Comparison of ENCODE assay signal across 20 cellular contexts in genomic region chr14:83798421-83798820, GRCh38.
DNase-seq lines count a peak whose midpoint lies in the region; ATAC-seq and TF ChIP-seq lines count a peak whose summit lies in the region.
"Had no signal": no experiment of that assay in that cellular context is flagged by ENCODE, and none has a peak within 500 bp of the region (broad histone marks: within the 10 kb centered on the region; RNA-seq: fewer than 3 reads in every experiment).

No MANE protein-coding gene starts in this region.

- H3K4me2 ChIP-seq in IMR-90 (ENCODE audit: low read depth, low read length), result no peak overlapping the region
- H3K4me2 ChIP-seq: GM23338 had no signal

- TF ChIP-seq POLR2A in IMR-90 (IDR thresholded peaks at IDR 0.05; ENCODE audit: low read depth, low read length), result no peak

- no peak overlapping the region for H4K91ac ChIP-seq in IMR-90 (ENCODE audit: insufficient read depth, low read depth, low read length)

- no peak overlapping the region for H3K27ac ChIP-seq in IMR-90 (ENCODE audit: insufficient read depth, low read length)

- H2BK15ac ChIP-seq in IMR-90 (ENCODE audit: low read depth, low read length), result no peak overlapping the region

- H4K8ac ChIP-seq in IMR-90 (ENCODE audit: low read depth in 2 of 2, low read length in 2 of 2), result no peak overlapping the region

- TF ChIP-seq RAD21 in IMR-90 (IDR thresholded peaks at IDR 0.05; ENCODE audit: low read length), result no peak

- H3K4me3 ChIP-seq in IMR-90 (ENCODE audit: insufficient read depth, low read depth, low read length), result no peak overlapping the region
- no peak overlapping the region for H3K4me3 ChIP-seq in epithelial cell of proximal tubule (ENCODE audit: low read depth, low read length)
- H3K4me3 ChIP-seq: GM23338 had no signal

- no peaks in the 10 kb centered on the region for H3K27me3 ChIP-seq in IMR-90 (ENCODE audit: control insufficient read depth, insufficient read depth, low read length)
- H3K27me3 ChIP-seq: BE2C had no signal

- no peak overlapping the region for H3K23ac ChIP-seq in IMR-90 (ENCODE audit: low read depth, low read length)

- H3K9ac ChIP-seq in IMR-90 (ENCODE audit: low read depth, low read length), result no peak overlapping the region

- DNase-seq in IMR-90 (no peak), epithelial cell of proximal tubule (ENCODE audit: low read depth) (peak; percentile 61), kidney tubule cell (ENCODE audit: low spot score) (peak; percentile 72), renal cortical epithelial cell (ENCODE audit: low read depth) (peak; percentile 77)
- no peak for DNase-seq in activated CD8-positive, alpha-beta memory T cell treated with anti-CD3 and anti-CD28 coated beads, Interleukin-2, amount 50 U/mL, for 4 hours
- DNase-seq: BE2C; C1 segment of cervical spinal cord; Caco-2; CD4-positive, CD25-positive, alpha-beta regulatory T cell; CD8-positive, alpha-beta memory T cell; DMS153; DMS79; GDM1; H7; KG1 had no signal

- dilution Hi-C loops in IMR-90 (cut with HindIII; ENCODE audit: low sequenced_read_pairs, unreplicated experiment), result no loop called here

- POLR2A ChIA-PET in IMR-90 (lab: Charles Lee; ENCODE audit: unreplicated experiment), result no interaction called here

- no peak overlapping the region for H3K4ac ChIP-seq in IMR-90 (ENCODE audit: low read depth, low read length)

- no TSS peak for BruUV-seq in IMR-90 (replicated peaks; lab: Mats Ljungman, UMichigan)

- no peaks in the 10 kb centered on the region for H3K4me1 ChIP-seq in IMR-90 (ENCODE audit: control insufficient read depth, insufficient read depth, low read length)
- H3K4me1 ChIP-seq: BE2C, Caco-2 had no signal

- in situ Hi-C loops in IMR-90 (cut with MboI; ENCODE audit: low sequenced_read_pairs), result no loop called here

- ATAC-seq in IMR-90 (ENCODE audit: low read depth) (no peak), esophagus mucosa (no peak), GM21717 (IDR thresholded peaks at IDR 0.05; ENCODE audit: unreplicated experiment) (no peak)
- ATAC-seq: GM23338, HCT116, HepG2 had no signal

- no peak overlapping the region for H3K18ac ChIP-seq in IMR-90 (ENCODE audit: low read depth, low read length)

- H3K56ac ChIP-seq in IMR-90 (ENCODE audit: extremely low read depth, insufficient read depth, low read length), result no peak overlapping the region

- no peaks in the 10 kb centered on the region for H3K79me1 ChIP-seq in IMR-90 (ENCODE audit: low read depth in 1 of 2, low read length in 2 of 2)

- intact Hi-C loops in IMR-90 (cut with micrococcal nuclease), result no loop called here

- CTCF ChIA-PET in IMR-90 (lab: Yijun Ruan, JAX), result interaction anchor here (0.8 kb wide), 1 partner anchor 57 kb away, joined by 4 read pairs; no protein-coding TSS in a partner anchor

- no peak overlapping the region for H2BK5ac ChIP-seq in IMR-90 (ENCODE audit: low read depth, low read length, poor library complexity, severe bottlenecking)

- no peaks in the 10 kb centered on the region for H3K36me3 ChIP-seq in IMR-90 (ENCODE audit: control insufficient read depth, insufficient read depth, low read length)
- H3K36me3 ChIP-seq: BE2C had no signal

- no peaks in the 10 kb centered on the region for H3K9me1 ChIP-seq in IMR-90 (ENCODE audit: insufficient read depth, low read length)

- H2AK5ac ChIP-seq in IMR-90 (ENCODE audit: low read depth, low read length), result no peak overlapping the region

- no peak overlapping the region for H4K5ac ChIP-seq in IMR-90 (ENCODE audit: low read depth, low read length)

- H2AK9ac ChIP-seq in IMR-90 (replicated peaks; ENCODE audit: low read depth, low read length, poor library complexity), result no peak overlapping the region

- TF ChIP-seq CTCF in IMR-90 (conservative IDR thresholded peaks at IDR 0.05; ENCODE audit: low read depth, low read length) (no peak), epithelial cell of proximal tubule (conservative IDR thresholded peaks at IDR 0.05; ENCODE audit: low read depth, low read length) (no peak)

- WGBS in IMR-90 (ENCODE audit: extremely low coverage in 2 of 2, insufficient read length in 1 of 2), 2 experiments, result no CpG with 5 or more reads among the region's 2 CpGs

- no peak overlapping the region for H3K14ac ChIP-seq in IMR-90 (replicated peaks; ENCODE audit: low read depth, low read length)

- H4K20me1 ChIP-seq in IMR-90 (ENCODE audit: insufficient read depth, low read length), result no peaks in the 10 kb centered on the region

- H3K9me3 ChIP-seq in IMR-90 (ENCODE audit: control insufficient read depth, insufficient read depth, low read length), result no peaks in the 10 kb centered on the region
- H3K9me3 ChIP-seq: BE2C had no signal

- peak overlapping the region; percentile 44 for H2AFZ ChIP-seq in IMR-90 (replicated peaks; ENCODE audit: low read length, poor library complexity)
- H2AFZ ChIP-seq: GM23338 had no signal

- no peak overlapping the region for H2BK120ac ChIP-seq in IMR-90 (ENCODE audit: low read depth, low read length)

- H2BK20ac ChIP-seq in IMR-90 (ENCODE audit: low read depth, low read length), result no peak overlapping the region

TF ChIP-seq in IMR-90, 13 proteins besides CTCF, POLR2A, EP300 and RAD21:
- no peak for TF ChIP-seq CEBPB (IDR thresholded peaks at IDR 0.05; ENCODE audit: low read depth, low read length)
- no peak for TF ChIP-seq FOS (IDR thresholded peaks at IDR 0.05; ENCODE audit: low read depth, low read length)
- TF ChIP-seq BHLHE40 (IDR thresholded peaks at IDR 0.05; ENCODE audit: low read depth, low read length), result no peak
- TF ChIP-seq MAFK (IDR thresholded peaks at IDR 0.05; ENCODE audit: low read depth, low read length), result no peak
- TF ChIP-seq SMC3 (IDR thresholded peaks at IDR 0.05; ENCODE audit: low read depth, low read length), result no peak
- TF ChIP-seq, protein P1, sequence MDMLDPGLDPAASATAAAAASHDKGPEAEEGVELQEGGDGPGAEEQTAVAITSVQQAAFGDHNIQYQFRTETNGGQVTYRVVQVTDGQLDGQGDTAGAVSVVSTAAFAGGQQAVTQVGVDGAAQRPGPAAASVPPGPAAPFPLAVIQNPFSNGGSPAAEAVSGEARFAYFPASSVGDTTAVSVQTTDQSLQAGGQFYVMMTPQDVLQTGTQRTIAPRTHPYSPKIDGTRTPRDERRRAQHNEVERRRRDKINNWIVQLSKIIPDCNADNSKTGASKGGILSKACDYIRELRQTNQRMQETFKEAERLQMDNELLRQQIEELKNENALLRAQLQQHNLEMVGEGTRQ (IDR thresholded peaks at IDR 0.05; ENCODE audit: low read depth, low read length), result no peak
- TF ChIP-seq CHD1 (IDR thresholded peaks at IDR 0.05; ENCODE audit: low read depth, low read length), result no peak
- TF ChIP-seq RFX5 (IDR thresholded peaks at IDR 0.05; ENCODE audit: low read depth, low read length), result no peak
- no peak for TF ChIP-seq MXI1 (IDR thresholded peaks at IDR 0.05; ENCODE audit: borderline replicate concordance, low read depth, low read length)
- TF ChIP-seq MAZ (IDR thresholded peaks at IDR 0.05; ENCODE audit: borderline replicate concordance, low read depth, low read length), result no peak
- TF ChIP-seq, protein P2, sequence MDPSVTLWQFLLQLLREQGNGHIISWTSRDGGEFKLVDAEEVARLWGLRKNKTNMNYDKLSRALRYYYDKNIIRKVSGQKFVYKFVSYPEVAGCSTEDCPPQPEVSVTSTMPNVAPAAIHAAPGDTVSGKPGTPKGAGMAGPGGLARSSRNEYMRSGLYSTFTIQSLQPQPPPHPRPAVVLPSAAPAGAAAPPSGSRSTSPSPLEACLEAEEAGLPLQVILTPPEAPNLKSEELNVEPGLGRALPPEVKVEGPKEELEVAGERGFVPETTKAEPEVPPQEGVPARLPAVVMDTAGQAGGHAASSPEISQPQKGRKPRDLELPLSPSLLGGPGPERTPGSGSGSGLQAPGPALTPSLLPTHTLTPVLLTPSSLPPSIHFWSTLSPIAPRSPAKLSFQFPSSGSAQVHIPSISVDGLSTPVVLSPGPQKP (IDR thresholded peaks at IDR 0.05; ENCODE audit: borderline replicate concordance, low read depth, low read length), result no peak
- no peak for TF ChIP-seq NFE2L2 (IDR thresholded peaks at IDR 0.05; ENCODE audit: low read depth, low read length)
- no peak for TF ChIP-seq RCOR1 (IDR thresholded peaks at IDR 0.05; ENCODE audit: insufficient replicate concordance, low read length)

Comparison
In these comparisons a context has a peak if more than half of its experiments do, and no peak if none do; other contexts are left out.
1. DNase-seq: peak in epithelial cell of proximal tubule (single experiment), kidney tubule cell (single experiment) and renal cortical epithelial cell (single experiment); none in IMR-90 (single experiment) and activated CD8-positive, alpha-beta memory T cell treated with anti-CD3 and anti-CD28 coated beads, Interleukin-2, amount 50 U/mL, for 4 hours (single experiment).